8 cellular contexts compared by ENCODE assay signal in genomic region chr15:51403072-51403878, GRCh38.
DNase-seq lines count a peak whose midpoint lies in the region; ATAC-seq and TF ChIP-seq lines count a peak whose summit lies in the region.

No MANE protein-coding gene starts in this region.

- H3K4me3 ChIP-seq in ascending aorta (no peak overlapping the region), kidney epithelial cell (ENCODE audit: low read depth, low read length) (no peak overlapping the region)

- intact Hi-C loops in ascending aorta (cut with DNase I) = no loop called here

- peak; percentile 21 to 52 (median 46) for TF ChIP-seq CTCF in ascending aorta (IDR thresholded peaks at IDR 0.05)
- TF ChIP-seq CTCF in kidney epithelial cell (IDR thresholded peaks at IDR 0.05; ENCODE audit: insufficient read depth, low read length, poor library complexity, severe bottlenecking) = peak; percentile 61

- H3K4me1 ChIP-seq in ascending aorta = no peaks in the 10 kb centered on the region

- H3K9me3 ChIP-seq in ascending aorta = no peaks in the 10 kb centered on the region

- H3K27me3 ChIP-seq in ascending aorta = no peaks in the 10 kb centered on the region
- H3K27me3 ChIP-seq in kidney epithelial cell (ENCODE audit: control insufficient read depth, insufficient read depth, low read length) = peaks cover 8% of the 10 kb centered on the region

- H3K27ac ChIP-seq in ascending aorta = no peak overlapping the region

- DNase-seq in DMS79 treated with DMSO at 0.1 percent for 48 hours (lab: John Stamatoyannopoulos, UW) (peak; percentile 25), Kasumi-1 (lab: John Stamatoyannopoulos, UW) (peak; percentile 29 to 59), ascending aorta (ENCODE audit: low spot score in 2 of 2) (peak in 1 of 2 donors; percentile 25), kidney epithelial cell (ENCODE audit: low read depth) (no peak), ureter (ENCODE audit: low spot score) (no peak), NCI-H446 treated with DMSO at 0.1 percent for 48 hours (lab: John Stamatoyannopoulos, UW) (no peak)
- no peak for DNase-seq in stimulated activated naive CD8-positive, alpha-beta T cell treated with anti-CD3 and anti-CD28 coated beads, Interleukin-15, Interleukin-2, amounts not matched to agents 100 U/mL and 50 U/mL, for 24 hours

- H3K36me3 ChIP-seq in ascending aorta (peaks cover 9 to 14% of the 10 kb centered on the region in 2 donors), kidney epithelial cell (ENCODE audit: control insufficient read depth, insufficient read depth, low read length) (no peaks in the 10 kb centered on the region)

- ATAC-seq in HG03571 (IDR thresholded peaks at IDR 0.05; ENCODE audit: unreplicated experiment) = no peak
- ATAC-seq in stimulated activated naive CD8-positive, alpha-beta T cell treated with anti-CD3 and anti-CD28 coated beads, Interleukin-15, Interleukin-2, amounts not matched to agents 100 U/mL and 50 U/mL, for 24 hours = no peak

Comparison
In these comparisons a context has a peak if more than half of its experiments do, and no peak if none do; other contexts are left out.
1. DNase-seq: peak in DMS79 treated with DMSO at 0.1 percent for 48 hours (single experiment) and Kasumi-1 (2 of 2); none in kidney epithelial cell (single experiment), ureter (single experiment), NCI-H446 treated with DMSO at 0.1 percent for 48 hours (single experiment) and stimulated activated naive CD8-positive, alpha-beta T cell treated with anti-CD3 and anti-CD28 coated beads, Interleukin-15, Interleukin-2, amounts not matched to agents 100 U/mL and 50 U/mL, for 24 hours (single experiment).